Comparison of ENCODE assay signal across 20 cellular contexts in the genomic region with DNA sequence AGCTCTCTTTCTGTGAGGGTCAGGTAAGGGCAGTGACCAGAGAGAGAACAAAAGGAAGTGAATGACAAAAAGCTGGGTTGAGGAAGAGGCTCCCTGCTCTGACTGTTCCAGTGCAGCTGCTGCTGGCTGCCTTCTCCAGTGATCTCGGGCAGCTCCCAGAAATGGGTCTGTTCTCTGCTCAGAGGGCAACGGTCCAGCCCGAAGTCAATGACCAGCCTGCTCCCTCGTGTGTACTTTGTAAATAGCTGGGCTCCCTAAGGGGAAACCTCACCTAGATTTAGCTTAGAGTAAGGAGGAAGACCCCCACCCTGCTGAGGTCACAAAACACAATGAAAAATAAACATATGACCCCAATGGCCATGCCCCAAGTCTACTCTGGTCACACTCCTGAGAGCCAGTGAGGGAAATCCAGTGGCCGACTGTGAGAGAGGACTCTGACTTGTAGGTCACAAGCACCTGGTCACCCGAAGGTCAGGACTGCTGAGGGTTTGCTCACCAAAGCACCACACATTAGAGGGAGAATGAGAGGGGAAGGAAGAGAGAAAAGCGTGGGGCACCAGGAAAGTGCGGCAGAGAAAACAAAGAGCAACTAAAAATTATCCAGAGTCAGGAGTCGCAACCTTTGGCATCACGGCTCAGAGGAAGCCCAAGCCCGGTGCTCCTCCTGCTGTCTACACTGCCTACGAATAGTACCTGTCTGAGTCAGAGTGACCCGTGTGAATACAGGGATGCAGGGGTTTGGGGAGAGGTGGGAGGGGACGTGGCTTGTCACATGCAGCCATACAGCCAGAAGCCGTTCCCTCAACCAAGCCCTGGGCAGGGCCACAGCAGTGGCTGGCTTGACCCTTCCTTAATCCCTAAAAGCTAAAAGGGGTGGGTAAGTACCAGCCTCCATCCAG. TPM values are rescaled to one million over a fixed set of nuclear protein-coding genes. Genes with fewer than 3 reads are reported as not detected.
DNase-seq lines count a peak whose midpoint lies in the region; ATAC-seq and TF ChIP-seq lines count a peak whose summit lies in the region.
"Had no signal": no experiment of that assay in that cellular context is flagged by ENCODE, and none has a peak within 500 bp of the region (broad histone marks: within the 10 kb centered on the region; RNA-seq: fewer than 3 reads in every experiment).

No MANE protein-coding gene starts in this region.

- no peaks in the 10 kb centered on the region for H3K9me3 ChIP-seq in liver (ENCODE audit: control insufficient read depth in 4 of 4, low read length in 3 of 4)

- H3K9me3 Mint-ChIP-seq in activated CD4-positive, alpha-beta memory T cell treated with anti-CD3 and anti-CD28 coated beads, Interleukin-2, amount 10 ng/mL, durations not matched to agents 7 days and 5 days: no peaks in the 10 kb centered on the region
- no peaks in the 10 kb centered on the region for H3K9me3 Mint-ChIP-seq in activated CD4-positive, alpha-beta memory T cell treated with anti-CD3 and anti-CD28 coated beads for 36 hours
- no peaks in the 10 kb centered on the region for H3K9me3 Mint-ChIP-seq in activated B cell treated with CpG ODN at 0.5 μM for 24 hours
- H3K9me3 Mint-ChIP-seq in stimulated activated memory B cell treated with anti-CD40 and anti-IgM and Interleukin-4, amounts not matched to agents 10 μg/mL and 1 μg/mL and 100 μg/mL, for 72 hours: peaks cover 2% of the 10 kb centered on the region
- H3K9me3 Mint-ChIP-seq: type B pancreatic cell had no signal

- DNase-seq in activated CD4-positive, alpha-beta memory T cell treated with anti-CD3 and anti-CD28 coated beads, Interleukin-2, amount 10 ng/mL, durations not matched to agents 7 days and 5 days: no peak
- no peak for DNase-seq in activated CD4-positive, alpha-beta memory T cell treated with anti-CD3 and anti-CD28 coated beads for 36 hours
- DNase-seq in activated B cell treated with CpG ODN at 0.5 μM for 24 hours: no peak
- DNase-seq in activated T-cell treated with anti-CD3 and anti-CD28 coated beads for 4 hours: no peak
- DNase-seq in NK-92 treated with Interleukin-12 subunit alpha and Interleukin-12 subunit beta, amount 100 ng/mL, for 24 hours (lab: John Stamatoyannopoulos, UW): no peak
- no peak for DNase-seq in foreskin melanocyte
- DNase-seq: activated CD4-positive, alpha-beta T cell treated with anti-CD3 and anti-CD28 coated beads, Interleukin-2, amount 50 U/mL, for 4 hours; activated effector memory CD4-positive, alpha-beta T cell treated with Interleukin-2 at 50 U/mL for 16 hours; DMS79 treated with DMSO at 0.1 percent for 48 hours; HCEC 1CT; Karpas-422; NCI-H1417 treated with DMSO at 0.1 percent for 48 hours; NCI-H2171; NCI-H69 had no signal

- H3K4me1 Mint-ChIP-seq in activated CD4-positive, alpha-beta memory T cell treated with anti-CD3 and anti-CD28 coated beads, Interleukin-2, amount 10 ng/mL, durations not matched to agents 7 days and 5 days: peaks cover 64% of the 10 kb centered on the region
- peaks cover 29% of the 10 kb centered on the region for H3K4me1 Mint-ChIP-seq in activated CD4-positive, alpha-beta memory T cell treated with anti-CD3 and anti-CD28 coated beads for 36 hours (ENCODE audit: low read depth)
- peaks cover 81% of the 10 kb centered on the region for H3K4me1 Mint-ChIP-seq in activated B cell treated with CpG ODN at 0.5 μM for 24 hours
- H3K4me1 Mint-ChIP-seq in stimulated activated memory B cell treated with anti-CD40 and anti-IgM and Interleukin-4, amounts not matched to agents 10 μg/mL and 1 μg/mL and 100 μg/mL, for 72 hours: peaks cover 74% of the 10 kb centered on the region

- no peak for ATAC-seq in activated B cell treated with CpG ODN at 0.5 μM for 24 hours (ENCODE audit: low read depth)
- no peak for ATAC-seq in stimulated activated memory B cell treated with anti-CD40 and anti-IgM and Interleukin-4, amounts not matched to agents 10 μg/mL and 1 μg/mL and 100 μg/mL, for 72 hours

- TF ChIP-seq CTCF in activated B cell treated with CpG ODN at 0.5 μM for 24 hours (IDR thresholded peaks at IDR 0.05) (no peak), liver (IDR thresholded peaks at IDR 0.05; ENCODE audit: low read depth, low read length, missing input control) (no peak)

- intact Hi-C loops in activated CD4-positive, alpha-beta memory T cell treated with anti-CD3 and anti-CD28 coated beads for 36 hours (cut with micrococcal nuclease): loop anchor here (5.0 kb wide), 2 partner anchors 138 to 262 kb away; partner anchors contain the start of gene LSM11
- intact Hi-C loops in activated B cell treated with CpG ODN at 0.5 μM for 24 hours (cut with micrococcal nuclease): loop anchor here (2.0 to 10.0 kb wide), 4 partner anchors 61 to 335 kb away; partner anchors contain the start of gene MED7

- no peaks in the 10 kb centered on the region for H3K27me3 ChIP-seq in liver (ENCODE audit: control insufficient read depth in 4 of 4, insufficient read depth in 4 of 4, low read length in 3 of 4)

- peaks cover 93% of the 10 kb centered on the region for H3K36me3 Mint-ChIP-seq in activated CD4-positive, alpha-beta memory T cell treated with anti-CD3 and anti-CD28 coated beads, Interleukin-2, amount 10 ng/mL, durations not matched to agents 7 days and 5 days (ENCODE audit: low read depth)
- H3K36me3 Mint-ChIP-seq in activated CD4-positive, alpha-beta memory T cell treated with anti-CD3 and anti-CD28 coated beads for 36 hours: peaks cover 66% of the 10 kb centered on the region
- peaks cover 92% of the 10 kb centered on the region for H3K36me3 Mint-ChIP-seq in activated B cell treated with CpG ODN at 0.5 μM for 24 hours (ENCODE audit: low read depth)
- peaks cover 74% of the 10 kb centered on the region for H3K36me3 Mint-ChIP-seq in stimulated activated memory B cell treated with anti-CD40 and anti-IgM and Interleukin-4, amounts not matched to agents 10 μg/mL and 1 μg/mL and 100 μg/mL, for 72 hours

- no peaks in the 10 kb centered on the region for H3K36me3 ChIP-seq in liver (ENCODE audit: control insufficient read depth in 4 of 4, insufficient read depth in 3 of 4, low read depth in 1 of 4, low read length in 3 of 4)

- WGBS in liver: 35% methylated on average over 15 of the region's 15 CpGs

- H3K9ac ChIP-seq in liver (ENCODE audit: low read depth in 1 of 2, low read length in 2 of 2): peak overlapping the region in 1 of 2 donors; percentile 5

- POLR2A ChIA-PET in activated CD4-positive, alpha-beta memory T cell treated with anti-CD3 and anti-CD28 coated beads, Interleukin-2, amount 10 ng/mL, durations not matched to agents 7 days and 5 days (lab: Charles Lee): interaction anchor here (0.7 to 2.2 kb wide), 4 partner anchors 9 to 22 kb away, joined by 3 to 6 read pairs (median 4); no protein-coding TSS in a partner anchor
- POLR2A ChIA-PET in activated CD4-positive, alpha-beta memory T cell treated with anti-CD3 and anti-CD28 coated beads for 36 hours (lab: Charles Lee): no interaction called here
- POLR2A ChIA-PET in activated B cell treated with CpG ODN at 0.5 μM for 24 hours (lab: Charles Lee): interaction anchor here (1.0 to 1.4 kb wide), 3 partner anchors 9 to 31 kb away, joined by 3 to 6 read pairs (median 3); no protein-coding TSS in a partner anchor

- peak overlapping the region; percentile 75 for H3K27ac Mint-ChIP-seq in activated CD4-positive, alpha-beta memory T cell treated with anti-CD3 and anti-CD28 coated beads, Interleukin-2, amount 10 ng/mL, durations not matched to agents 7 days and 5 days
- no peak overlapping the region for H3K27ac Mint-ChIP-seq in activated CD4-positive, alpha-beta memory T cell treated with anti-CD3 and anti-CD28 coated beads for 36 hours
- peak overlapping the region; percentile 92 for H3K27ac Mint-ChIP-seq in activated B cell treated with CpG ODN at 0.5 μM for 24 hours
- peak overlapping the region; percentile 81 for H3K27ac Mint-ChIP-seq in stimulated activated memory B cell treated with anti-CD40 and anti-IgM and Interleukin-4, amounts not matched to agents 10 μg/mL and 1 μg/mL and 100 μg/mL, for 72 hours
- H3K27ac Mint-ChIP-seq: type B pancreatic cell had no signal

- no peak overlapping the region for H3K4me3 Mint-ChIP-seq in activated CD4-positive, alpha-beta memory T cell treated with anti-CD3 and anti-CD28 coated beads, Interleukin-2, amount 10 ng/mL, durations not matched to agents 7 days and 5 days
- no peak overlapping the region for H3K4me3 Mint-ChIP-seq in activated CD4-positive, alpha-beta memory T cell treated with anti-CD3 and anti-CD28 coated beads for 36 hours
- peak overlapping the region; percentile 16 for H3K4me3 Mint-ChIP-seq in activated B cell treated with CpG ODN at 0.5 μM for 24 hours
- no peak overlapping the region for H3K4me3 Mint-ChIP-seq in stimulated activated memory B cell treated with anti-CD40 and anti-IgM and Interleukin-4, amounts not matched to agents 10 μg/mL and 1 μg/mL and 100 μg/mL, for 72 hours
- H3K4me3 Mint-ChIP-seq: CD4-positive, CD25-positive, alpha-beta regulatory T cell; type B pancreatic cell had no signal

- H3K4me1 ChIP-seq in liver (ENCODE audit: control insufficient read depth in 4 of 4, insufficient read depth in 4 of 4, low read length in 3 of 4): peaks cover 12 to 42% (median 38%) of the 10 kb centered on the region in 4 donors

- CTCF ChIA-PET in activated CD4-positive, alpha-beta memory T cell treated with anti-CD3 and anti-CD28 coated beads, Interleukin-2, amount 10 ng/mL, durations not matched to agents 7 days and 5 days (lab: Charles Lee): interaction anchor here (0.6 to 2.1 kb wide), 8 partner anchors 8 to 469 kb away, joined by 3 to 10 read pairs (median 5); partner anchors contain the start of gene LSM11
- CTCF ChIA-PET in activated CD4-positive, alpha-beta memory T cell treated with anti-CD3 and anti-CD28 coated beads for 36 hours (lab: Charles Lee): interaction anchor here (0.6 to 2.9 kb wide), 5 partner anchors 9 to 263 kb away, joined by 3 to 16 read pairs (median 11); partner anchors contain the start of gene LSM11
- CTCF ChIA-PET in activated B cell treated with CpG ODN at 0.5 μM for 24 hours (lab: Charles Lee): interaction anchor here (0.8 to 3.8 kb wide), 5 partner anchors 8 to 264 kb away, joined by 4 to 12 read pairs (median 4); partner anchors contain the start of gene LSM11

- no peaks in the 10 kb centered on the region for H3K27me3 Mint-ChIP-seq in activated CD4-positive, alpha-beta memory T cell treated with anti-CD3 and anti-CD28 coated beads, Interleukin-2, amount 10 ng/mL, durations not matched to agents 7 days and 5 days
- no peaks in the 10 kb centered on the region for H3K27me3 Mint-ChIP-seq in activated CD4-positive, alpha-beta memory T cell treated with anti-CD3 and anti-CD28 coated beads for 36 hours
- H3K27me3 Mint-ChIP-seq in activated B cell treated with CpG ODN at 0.5 μM for 24 hours: no peaks in the 10 kb centered on the region
- H3K27me3 Mint-ChIP-seq in stimulated activated memory B cell treated with anti-CD40 and anti-IgM and Interleukin-4, amounts not matched to agents 10 μg/mL and 1 μg/mL and 100 μg/mL, for 72 hours: no peaks in the 10 kb centered on the region
- H3K27me3 Mint-ChIP-seq: CD4-positive, CD25-positive, alpha-beta regulatory T cell; type B pancreatic cell had no signal

- peak; percentile 29 to 38 for TF ChIP-seq RAD21 in liver (IDR thresholded peaks at IDR 0.05)

- no peak overlapping the region for H3K4me3 ChIP-seq in liver (ENCODE audit: low read depth in 1 of 3, low read length in 3 of 3)
- H3K4me3 ChIP-seq: SK-N-MC had no signal

- peak overlapping the region; percentile 49 to 75 for H3K27ac ChIP-seq in liver (ENCODE audit: low read depth in 1 of 2, low read length in 2 of 2)
- H3K27ac ChIP-seq: SK-N-MC had no signal

RNA-seq across cellular contexts. Expression of gene NIPAL4, which starts 19.8 kb away (rescaled TPM):
- under 1 TPM; 0.05 to 0.10 TPM for total RNA-seq in activated CD4-positive, alpha-beta memory T cell treated with anti-CD3 and anti-CD28 coated beads, Interleukin-2, amount 10 ng/mL, durations not matched to agents 7 days and 5 days
- 1 to 10 TPM; 2.5 to 2.9 TPM for total RNA-seq in activated CD4-positive, alpha-beta memory T cell treated with anti-CD3 and anti-CD28 coated beads for 36 hours
- total RNA-seq in activated B cell treated with CpG ODN at 0.5 μM for 24 hours (2.7 and 2.8 TPM in 2 replicates), liver (not detected)
- polyA plus RNA-seq in liver: not detected
- total RNA-seq: myocyte had no signal
